Comparison of ENCODE assay signal across 8 cellular contexts in genomic region chr9:121545875-121546423, GRCh38. TPM values are rescaled to one million over a fixed set of nuclear protein-coding genes. Genes with fewer than 3 reads are reported as not detected.
DNase-seq lines count a peak whose midpoint lies in the region; ATAC-seq and TF ChIP-seq lines count a peak whose summit lies in the region.

No MANE protein-coding gene starts in this region.

- no peaks in the 10 kb centered on the region for H3K9me2 ChIP-seq in SK-N-SH

- no peak overlapping the region for H3K4me3 Mint-ChIP-seq in activated naive CD8-positive, alpha-beta T cell treated with anti-CD3 and anti-CD28 coated beads for 36 hours

- H3K4me1 Mint-ChIP-seq in activated naive CD8-positive, alpha-beta T cell treated with anti-CD3 and anti-CD28 coated beads for 36 hours, result no peaks in the 10 kb centered on the region

- H3K27ac Mint-ChIP-seq in activated naive CD8-positive, alpha-beta T cell treated with anti-CD3 and anti-CD28 coated beads for 36 hours, result no peak overlapping the region

- no peaks in the 10 kb centered on the region for H3K9me3 ChIP-seq in SK-N-SH
- H3K9me3 ChIP-seq in psoas muscle, result no peaks in the 10 kb centered on the region
- H3K9me3 ChIP-seq in uterus, result no peaks in the 10 kb centered on the region

- ATAC-seq in psoas muscle, result peak; percentile 89 to 94 (median 92)

- peak overlapping the region; percentile 68; the same call in 1 of the 2 replicates for H3K4me2 ChIP-seq in SK-N-SH

- TF ChIP-seq EP300 in SK-N-SH (IDR thresholded peaks at IDR 0.05; ENCODE audit: borderline replicate concordance in 1 of 2, low read depth in 1 of 2, low read length in 1 of 2), result no peak

- no peak overlapping the region for H3K27ac ChIP-seq in SK-N-SH (ENCODE audit: low read depth in 2 of 2, low read length in 1 of 2)
- no peak overlapping the region for H3K27ac ChIP-seq in psoas muscle
- H3K27ac ChIP-seq in uterus, result peak overlapping the region in 1 of 2 donors; percentile 23

- H3K79me2 ChIP-seq in SK-N-SH (ENCODE audit: insufficient read depth), result no peaks in the 10 kb centered on the region

- H3K4me1 ChIP-seq in SK-N-SH (ENCODE audit: control insufficient read depth in 1 of 2, insufficient read depth in 2 of 2, low read depth in 1 of 2, low read length in 1 of 2) (peaks cover 0 to 8% of the 10 kb centered on the region in 2 experiments; a peak in 1 of 4 replicates), psoas muscle (peaks cover 10% of the 10 kb centered on the region), uterus (peaks cover 0 to 9% of the 10 kb centered on the region in 2 donors)

- H4K20me1 ChIP-seq in SK-N-SH (ENCODE audit: insufficient read depth), result no peaks in the 10 kb centered on the region

- TF ChIP-seq CTCF in SK-N-SH (IDR thresholded peaks at IDR 0.05) (peak; percentile 88), psoas muscle (IDR thresholded peaks at IDR 0.05) (peak; percentile 97), uterus (IDR thresholded peaks at IDR 0.05) (peak; percentile 93 to 98 (median 96))

- H3F3A ChIP-seq in SK-N-SH (replicated peaks; ENCODE audit: insufficient read depth), result peaks cover 7% of the 10 kb centered on the region

- peak overlapping the region; percentile 87 for H3K9ac ChIP-seq in SK-N-SH

- H3K27me3 Mint-ChIP-seq in activated naive CD8-positive, alpha-beta T cell treated with anti-CD3 and anti-CD28 coated beads for 36 hours, result peaks cover 45% of the 10 kb centered on the region

- DNase-seq in DMS79 (lab: John Stamatoyannopoulos, UW), result peak; percentile 72
- DNase-seq in H4 (ENCODE audit: low spot score), result peak; percentile 91
- DNase-seq in MV-4-11 (lab: John Stamatoyannopoulos, UW), result peak; percentile 53
- peak; percentile 98 for DNase-seq in SK-N-SH
- peak; percentile 78 for DNase-seq in activated naive CD8-positive, alpha-beta T cell treated with anti-CD3 and anti-CD28 coated beads for 36 hours
- peak; percentile 97 for DNase-seq in cardiac septum (ENCODE audit: low spot score)
- peak; percentile 97 for DNase-seq in psoas muscle
- peak; percentile 95 to 96 for DNase-seq in uterus

- no peaks in the 10 kb centered on the region for H3K27me3 ChIP-seq in SK-N-SH (ENCODE audit: insufficient read depth)
- H3K27me3 ChIP-seq in psoas muscle (ENCODE audit: insufficient read depth in 3 of 3, low read length in 2 of 3), result no peaks in the 10 kb centered on the region
- H3K27me3 ChIP-seq in uterus, result no peaks in the 10 kb centered on the region

- H2AFZ ChIP-seq in SK-N-SH (ENCODE audit: low read depth), result peak overlapping the region; percentile 96

- H3K36me3 Mint-ChIP-seq in activated naive CD8-positive, alpha-beta T cell treated with anti-CD3 and anti-CD28 coated beads for 36 hours, result no peaks in the 10 kb centered on the region

- WGBS in SK-N-SH (ENCODE audit: low lambda C conversion rate), result 0% methylated on average over 12 of the region's 27 CpGs
- WGBS in psoas muscle, 3 donors, result 3 to 4% (median 4%) methylated on average over 24 to 27 of the region's 27 CpGs

- TF ChIP-seq RAD21 in SK-N-SH (IDR thresholded peaks at IDR 0.05; ENCODE audit: low read length), result peak; percentile 97

- no peaks in the 10 kb centered on the region for H3K9me3 Mint-ChIP-seq in activated naive CD8-positive, alpha-beta T cell treated with anti-CD3 and anti-CD28 coated beads for 36 hours

- TF ChIP-seq POLR2A in uterus (IDR thresholded peaks at IDR 0.05), result no peak

- peak overlapping the region; percentile 20 to 50; a peak in 2 of 4 replicates for H3K4me3 ChIP-seq in SK-N-SH (ENCODE audit: low read depth in 2 of 2, low read length in 1 of 2)
- peak overlapping the region; percentile 52 for H3K4me3 ChIP-seq in psoas muscle
- H3K4me3 ChIP-seq in uterus, result no peak overlapping the region

- intact Hi-C loops in cardiac septum (cut with DNase I), result loop anchor here (2.0 to 10.0 kb wide), 3 partner anchors 319 to 551 kb away; no protein-coding TSS in a partner anchor
- intact Hi-C loops in psoas muscle (cut with DNase I), result loop anchor here (1.0 to 5.0 kb wide), 4 partner anchors 136 to 446 kb away; no protein-coding TSS in a partner anchor
- intact Hi-C loops in uterus (cut with DNase I; ENCODE audit: low total_unique reads), result loop anchor here (10.0 kb wide), 1 partner anchor 439 kb away; no protein-coding TSS in a partner anchor

- POLR2A ChIA-PET in SK-N-SH (lab: Yijun Ruan, JAX), result interaction anchor here (0.6 to 1.4 kb wide), 6 partner anchors 17 to 546 kb away, joined by 3 to 5 read pairs (median 4); no protein-coding TSS in a partner anchor

- no peaks in the 10 kb centered on the region for H3K36me3 ChIP-seq in SK-N-SH (replicated peaks in 1 of 2; ENCODE audit: control insufficient read depth in 1 of 2, insufficient read depth in 2 of 2, low read length in 1 of 2)
- H3K36me3 ChIP-seq in psoas muscle (ENCODE audit: insufficient read depth in 1 of 2, low read depth in 1 of 2), result no peaks in the 10 kb centered on the region
- H3K36me3 ChIP-seq in uterus, result no peaks in the 10 kb centered on the region

- CTCF ChIA-PET in SK-N-SH (lab: Yijun Ruan, JAX), result interaction anchor here (0.5 to 3.7 kb wide), 87 partner anchors 8 to 1037 kb away, joined by 3 to 37 read pairs (median 4); partner anchors contain the start of genes DAB2IP and GGTA1

TF ChIP-seq in SK-N-SH, 30 proteins besides CTCF, POLR2A, EP300 and RAD21:
- TF ChIP-seq FOSL2 (IDR thresholded peaks at IDR 0.05; ENCODE audit: borderline replicate concordance, low read depth), result no peak
- 0 out of 2 replicates have a peak, but pooled peaks have one; percentile 46 for TF ChIP-seq RCOR1 (IDR thresholded peaks at IDR 0.05; ENCODE audit: low read length)
- peak; percentile 28; the same call in 1 of the 2 replicates for TF ChIP-seq NRF1 (IDR thresholded peaks at IDR 0.05; ENCODE audit: low read depth, low read length)
- peak; percentile 66 for TF ChIP-seq CHD2 (IDR thresholded peaks at IDR 0.05; ENCODE audit: low read length, partially characterized antibody)
- TF ChIP-seq SMC3 (IDR thresholded peaks at IDR 0.05; ENCODE audit: low read depth, low read length), result peak; percentile 94
- peak; percentile 41; the same call in 1 of the 2 replicates for TF ChIP-seq REST (IDR thresholded peaks at IDR 0.05; ENCODE audit: low read depth, low read length)
- peak; percentile 61; the same call in 1 of the 2 replicates for TF ChIP-seq MAX (IDR thresholded peaks at IDR 0.05; ENCODE audit: low read depth)
- 0 out of 2 replicates have a peak, but pooled peaks have one; percentile 56 for TF ChIP-seq SIN3A (IDR thresholded peaks at IDR 0.05; ENCODE audit: borderline replicate concordance, low read depth, low read length)
- no peak for TF ChIP-seq FOXM1 (IDR thresholded peaks at IDR 0.05; ENCODE audit: low read depth)
- TF ChIP-seq PBX3 (IDR thresholded peaks at IDR 0.05), result no peak
- peak; percentile 42; the same call in 1 of the 2 replicates for TF ChIP-seq MXI1 (IDR thresholded peaks at IDR 0.05; ENCODE audit: low read depth, low read length)
- 0 out of 2 replicates have a peak, but pooled peaks have one; percentile 36 for TF ChIP-seq POLR2AphosphoS5 (IDR thresholded peaks at IDR 0.05; ENCODE audit: low read depth, low read length)
- peak; percentile 50; the same call in 1 of the 2 replicates for TF ChIP-seq RFX5 (IDR thresholded peaks at IDR 0.05; ENCODE audit: low read length)

RNA-seq across cellular contexts. Expression of gene GGTA1, which starts 46.3 kb away (rescaled TPM):
- total RNA-seq in H4 (2014; rRNA removed; shearing (Covaris generic)), result 0.35 TPM in 1 of 2 replicates, not detected in the other
- polyA plus RNA-seq in SK-N-SH (2012; rRNA removed) (0.03 and 0.11 TPM in 2 replicates), psoas muscle (1 to 10 TPM; 1.1 to 3.9 (median 1.6) TPM)
- 0.17 and 0.29 TPM in 2 replicates for polyA plus RNA-seq in SK-N-SH (2012; cell fraction: cytosol; rRNA removed)
- polyA plus RNA-seq in SK-N-SH (2012; cell fraction: nucleus; rRNA removed), result not detected in 2 replicates
- not detected for total RNA-seq in activated naive CD8-positive, alpha-beta T cell treated with anti-CD3 and anti-CD28 coated beads for 36 hours
- total RNA-seq in cardiac septum (8.8 TPM), psoas muscle (1 to 10 TPM in 3 of 4 donors, under 1 TPM in 1; 0.50 to 7.0 (median 2.5) TPM), uterus (10 to 100 TPM in 1 of 4 donors, 1 to 10 TPM in 2, under 1 TPM in 1; 0.77 to 16.3 (median 6.0) TPM)

Comparison
In these comparisons a context has a peak if more than half of its experiments do, and no peak if none do; other contexts are left out.
1. H3K4me3 ChIP-seq: peak in SK-N-SH (2 of 2) and psoas muscle (single experiment); none in uterus (0 of 2).
2. Peak in every context shown above with its lines, with median percentiles within 50 percentile points of each other: DNase-seq and CTCF ChIP-seq.